ENCODE assay signal across 1 cellular context in the genomic region with DNA sequence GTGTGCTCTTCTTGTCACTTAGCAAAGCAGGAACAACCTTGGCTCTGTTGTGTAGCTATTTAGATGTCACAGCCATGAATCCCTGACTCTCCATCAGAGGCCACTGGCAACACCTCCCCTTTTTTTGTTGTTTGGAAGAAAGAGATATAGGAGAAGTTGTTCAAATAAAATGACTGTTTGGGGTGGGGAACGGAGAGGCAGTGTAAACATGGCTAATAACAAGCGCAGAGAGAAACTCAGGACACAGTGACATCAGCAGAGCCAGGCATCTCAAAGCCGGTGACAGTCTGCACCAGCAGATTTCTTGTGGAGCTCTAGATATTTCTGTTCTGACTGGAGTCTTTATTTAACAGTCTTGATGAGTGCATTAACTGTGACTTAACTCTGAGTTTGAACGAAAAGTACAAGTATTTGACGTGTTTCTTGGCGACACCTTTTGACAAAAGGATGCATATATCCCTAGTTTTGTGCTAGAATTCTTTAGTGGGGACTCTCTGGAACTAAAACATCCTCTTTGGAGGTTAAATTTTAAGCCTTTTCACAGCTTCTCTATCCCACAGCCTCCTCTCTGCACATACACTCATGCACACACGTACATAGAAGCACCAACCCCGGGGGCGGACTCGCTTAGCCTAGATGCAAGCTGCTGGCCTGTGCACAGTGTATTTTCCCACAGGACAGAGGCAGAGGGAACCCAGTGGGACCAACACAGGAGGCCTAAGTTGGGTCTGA.
A peak's percentile ranks its signal among the peaks of the same experiment; 100 is the strongest.
TF ChIP-seq lines count a peak whose summit lies in the region.

No MANE protein-coding gene starts in this region.

TF ChIP-seq in HepG2, 621 proteins besides CTCF, POLR2A, EP300 and RAD21 (continued from another document and continues in another):
- no peak for TF ChIP-seq ELK4 (CRISPR knock-in tag; IDR thresholded peaks at IDR 0.05; ENCODE audit: borderline replicate concordance)
- TF ChIP-seq ZC3H13 (CRISPR knock-in tag; IDR thresholded peaks at IDR 0.05) = 0 out of 2 replicates have a peak, but pooled peaks have one; percentile 12
- TF ChIP-seq YEATS4 (CRISPR knock-in tag; IDR thresholded peaks at IDR 0.05; ENCODE audit: borderline replicate concordance) = peak; percentile 51; the same call in 1 of the 2 replicates
- no peak for TF ChIP-seq RBM39 (IDR thresholded peaks at IDR 0.05; ENCODE audit: low read depth, low read length, poor library complexity, severe bottlenecking)
- TF ChIP-seq PHF20 (CRISPR knock-in tag; IDR thresholded peaks at IDR 0.05) = no peak
- peak; percentile 81 for TF ChIP-seq ZNF609 (CRISPR knock-in tag; IDR thresholded peaks at IDR 0.05; ENCODE audit: borderline replicate concordance)
- TF ChIP-seq MYC (CRISPR knock-in tag; IDR thresholded peaks at IDR 0.05; ENCODE audit: borderline replicate concordance) = no peak
- peak; percentile 39; the same call in 1 of the 2 replicates for TF ChIP-seq NR2F2 (IDR thresholded peaks at IDR 0.05; ENCODE audit: borderline replicate concordance, low read depth)
- TF ChIP-seq RERE (CRISPR knock-in tag; IDR thresholded peaks at IDR 0.05; ENCODE audit: low read depth) = peak; percentile 78
- no peak for TF ChIP-seq POLR2AphosphoS5 (IDR thresholded peaks at IDR 0.05; ENCODE audit: low read depth, low read length)
- no peak for TF ChIP-seq ZNF792 (CRISPR knock-in tag; IDR thresholded peaks at IDR 0.05)
- no peak for TF ChIP-seq AKAP8 (CRISPR knock-in tag; IDR thresholded peaks at IDR 0.05)
- no peak for TF ChIP-seq TP53 (CRISPR knock-in tag; conservative IDR thresholded peaks at IDR 0.05)
- TF ChIP-seq ONECUT2 (CRISPR knock-in tag; IDR thresholded peaks at IDR 0.05) = no peak
- TF ChIP-seq RBAK (CRISPR knock-in tag; IDR thresholded peaks at IDR 0.05) = no peak
- TF ChIP-seq FIP1L1 (IDR thresholded peaks at IDR 0.05; ENCODE audit: borderline replicate concordance, insufficient read depth, low read depth, low read length) = no peak
- peak; percentile 60 for TF ChIP-seq FOSL2 (CRISPR knock-in tag; IDR thresholded peaks at IDR 0.05)
- no peak for TF ChIP-seq ZNF225 (CRISPR knock-in tag; IDR thresholded peaks at IDR 0.05)
- TF ChIP-seq ZFP36L1 (CRISPR knock-in tag; IDR thresholded peaks at IDR 0.05) = no peak
- TF ChIP-seq ZSCAN29 (CRISPR knock-in tag; conservative IDR thresholded peaks at IDR 0.05) = 0 out of 2 replicates have a peak, but pooled peaks have one; percentile 7
- TF ChIP-seq HOXA7 (CRISPR knock-in tag; IDR thresholded peaks at IDR 0.05) = no peak
- TF ChIP-seq, protein P1, sequence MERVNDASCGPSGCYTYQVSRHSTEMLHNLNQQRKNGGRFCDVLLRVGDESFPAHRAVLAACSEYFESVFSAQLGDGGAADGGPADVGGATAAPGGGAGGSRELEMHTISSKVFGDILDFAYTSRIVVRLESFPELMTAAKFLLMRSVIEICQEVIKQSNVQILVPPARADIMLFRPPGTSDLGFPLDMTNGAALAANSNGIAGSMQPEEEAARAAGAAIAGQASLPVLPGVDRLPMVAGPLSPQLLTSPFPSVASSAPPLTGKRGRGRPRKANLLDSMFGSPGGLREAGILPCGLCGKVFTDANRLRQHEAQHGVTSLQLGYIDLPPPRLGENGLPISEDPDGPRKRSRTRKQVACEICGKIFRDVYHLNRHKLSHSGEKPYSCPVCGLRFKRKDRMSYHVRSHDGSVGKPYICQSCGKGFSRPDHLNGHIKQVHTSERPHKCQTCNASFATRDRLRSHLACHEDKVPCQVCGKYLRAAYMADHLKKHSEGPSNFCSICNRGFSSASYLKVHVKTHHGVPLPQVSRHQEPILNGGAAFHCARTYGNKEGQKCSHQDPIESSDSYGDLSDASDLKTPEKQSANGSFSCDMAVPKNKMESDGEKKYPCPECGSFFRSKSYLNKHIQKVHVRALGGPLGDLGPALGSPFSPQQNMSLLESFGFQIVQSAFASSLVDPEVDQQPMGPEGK (CRISPR knock-in tag; IDR thresholded peaks at IDR 0.05) = no peak
- TF ChIP-seq, protein P2, sequence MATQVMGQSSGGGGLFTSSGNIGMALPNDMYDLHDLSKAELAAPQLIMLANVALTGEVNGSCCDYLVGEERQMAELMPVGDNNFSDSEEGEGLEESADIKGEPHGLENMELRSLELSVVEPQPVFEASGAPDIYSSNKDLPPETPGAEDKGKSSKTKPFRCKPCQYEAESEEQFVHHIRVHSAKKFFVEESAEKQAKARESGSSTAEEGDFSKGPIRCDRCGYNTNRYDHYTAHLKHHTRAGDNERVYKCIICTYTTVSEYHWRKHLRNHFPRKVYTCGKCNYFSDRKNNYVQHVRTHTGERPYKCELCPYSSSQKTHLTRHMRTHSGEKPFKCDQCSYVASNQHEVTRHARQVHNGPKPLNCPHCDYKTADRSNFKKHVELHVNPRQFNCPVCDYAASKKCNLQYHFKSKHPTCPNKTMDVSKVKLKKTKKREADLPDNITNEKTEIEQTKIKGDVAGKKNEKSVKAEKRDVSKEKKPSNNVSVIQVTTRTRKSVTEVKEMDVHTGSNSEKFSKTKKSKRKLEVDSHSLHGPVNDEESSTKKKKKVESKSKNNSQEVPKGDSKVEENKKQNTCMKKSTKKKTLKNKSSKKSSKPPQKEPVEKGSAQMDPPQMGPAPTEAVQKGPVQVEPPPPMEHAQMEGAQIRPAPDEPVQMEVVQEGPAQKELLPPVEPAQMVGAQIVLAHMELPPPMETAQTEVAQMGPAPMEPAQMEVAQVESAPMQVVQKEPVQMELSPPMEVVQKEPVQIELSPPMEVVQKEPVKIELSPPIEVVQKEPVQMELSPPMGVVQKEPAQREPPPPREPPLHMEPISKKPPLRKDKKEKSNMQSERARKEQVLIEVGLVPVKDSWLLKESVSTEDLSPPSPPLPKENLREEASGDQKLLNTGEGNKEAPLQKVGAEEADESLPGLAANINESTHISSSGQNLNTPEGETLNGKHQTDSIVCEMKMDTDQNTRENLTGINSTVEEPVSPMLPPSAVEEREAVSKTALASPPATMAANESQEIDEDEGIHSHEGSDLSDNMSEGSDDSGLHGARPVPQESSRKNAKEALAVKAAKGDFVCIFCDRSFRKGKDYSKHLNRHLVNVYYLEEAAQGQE (IDR thresholded peaks at IDR 0.05; ENCODE audit: borderline replicate concordance in 1 of 2, low read depth in 1 of 2, low read length in 2 of 2) = no peak
- no peak for TF ChIP-seq ZMAT5 (CRISPR knock-in tag; IDR thresholded peaks at IDR 0.05; ENCODE audit: borderline replicate concordance, low read depth)
- TF ChIP-seq KLF11 (CRISPR knock-in tag; IDR thresholded peaks at IDR 0.05) = no peak; the same call in 1 of the 2 replicates
- TF ChIP-seq ZNF343 (CRISPR knock-in tag; IDR thresholded peaks at IDR 0.05) = no peak
- TF ChIP-seq ERF (CRISPR knock-in tag; IDR thresholded peaks at IDR 0.05) = peak; percentile 13; the same call in 1 of the 2 replicates
- TF ChIP-seq ZNF558 (CRISPR knock-in tag; IDR thresholded peaks at IDR 0.05; ENCODE audit: borderline replicate concordance) = no peak
- no peak for TF ChIP-seq ZBTB38 (CRISPR knock-in tag; IDR thresholded peaks at IDR 0.05)
- TF ChIP-seq, protein P3, sequence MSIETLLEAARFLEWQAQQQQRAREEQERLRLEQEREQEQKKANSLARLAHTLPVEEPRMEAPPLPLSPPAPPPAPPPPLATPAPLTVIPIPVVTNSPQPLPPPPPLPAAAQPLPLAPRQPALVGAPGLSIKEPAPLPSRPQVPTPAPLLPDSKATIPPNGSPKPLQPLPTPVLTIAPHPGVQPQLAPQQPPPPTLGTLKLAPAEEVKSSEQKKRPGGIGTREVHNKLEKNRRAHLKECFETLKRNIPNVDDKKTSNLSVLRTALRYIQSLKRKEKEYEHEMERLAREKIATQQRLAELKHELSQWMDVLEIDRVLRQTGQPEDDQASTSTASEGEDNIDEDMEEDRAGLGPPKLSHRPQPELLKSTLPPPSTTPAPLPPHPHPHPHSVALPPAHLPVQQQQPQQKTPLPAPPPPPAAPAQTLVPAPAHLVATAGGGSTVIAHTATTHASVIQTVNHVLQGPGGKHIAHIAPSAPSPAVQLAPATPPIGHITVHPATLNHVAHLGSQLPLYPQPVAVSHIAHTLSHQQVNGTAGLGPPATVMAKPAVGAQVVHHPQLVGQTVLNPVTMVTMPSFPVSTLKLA (IDR thresholded peaks at IDR 0.05) = no peak
- TF ChIP-seq FOXM1 (CRISPR knock-in tag; IDR thresholded peaks at IDR 0.05) = no peak
- no peak for TF ChIP-seq ZBTB46 (CRISPR knock-in tag; IDR thresholded peaks at IDR 0.05; ENCODE audit: borderline replicate concordance)
- TF ChIP-seq ZNF333 (CRISPR knock-in tag; IDR thresholded peaks at IDR 0.05; ENCODE audit: borderline replicate concordance) = no peak
- TF ChIP-seq ZNF670 (CRISPR knock-in tag; IDR thresholded peaks at IDR 0.05; ENCODE audit: borderline replicate concordance) = no peak
- no peak for TF ChIP-seq ZNF12 (CRISPR knock-in tag; IDR thresholded peaks at IDR 0.05)
